8 cellular contexts compared by ENCODE assay signal in genomic region chr7:137978464-137979237, GRCh38. TPM values are rescaled to one million over a fixed set of nuclear protein-coding genes. Genes with fewer than 3 reads are reported as not detected.
A peak's percentile ranks its signal among the peaks of the same experiment; 100 is the strongest.
DNase-seq lines count a peak whose midpoint lies in the region; ATAC-seq and TF ChIP-seq lines count a peak whose summit lies in the region.

No MANE protein-coding gene starts in this region.

- H3K27ac ChIP-seq in smooth muscle cell (ENCODE audit: low read depth): peak overlapping the region; percentile 90

- WGBS in smooth muscle cell (ENCODE audit: low lambda C conversion rate): 34% methylated on average over 10 of the region's 10 CpGs

- H3K79me2 ChIP-seq in smooth muscle cell (ENCODE audit: low read depth): peaks cover 97% of the 10 kb centered on the region

- no peak overlapping the region for H2AFZ ChIP-seq in smooth muscle cell (ENCODE audit: low read depth)

- H3K27me3 ChIP-seq in smooth muscle cell (ENCODE audit: low read depth): no peaks in the 10 kb centered on the region

- H3K4me2 ChIP-seq in smooth muscle cell: peak overlapping the region; percentile 68

- ATAC-seq in GM21390 (IDR thresholded peaks at IDR 0.05; ENCODE audit: unreplicated experiment) (no peak), GM21367 (IDR thresholded peaks at IDR 0.05; ENCODE audit: unreplicated experiment) (no peak), left lobe of liver (no peak)

- H3K9ac ChIP-seq in smooth muscle cell (ENCODE audit: low read depth): peak overlapping the region; percentile 59

- peaks cover 74% of the 10 kb centered on the region for H4K20me1 ChIP-seq in smooth muscle cell (ENCODE audit: low read depth)

- TF ChIP-seq CTCF in astrocyte of the cerebellum (IDR thresholded peaks at IDR 0.05; ENCODE audit: low read depth, low read length, missing control alignments) (no peak), smooth muscle cell (IDR thresholded peaks at IDR 0.05; ENCODE audit: borderline replicate concordance, insufficient read depth, poor library complexity, severe bottlenecking) (no peak)

- DNase-seq in HCEC 1CT (peak; percentile 99), astrocyte of the cerebellum (ENCODE audit: low read depth) (peak; percentile 82), hepatic stellate cell (ENCODE audit: low spot score) (peak; percentile 90), smooth muscle cell (lab: John Stamatoyannopoulos, UW; ENCODE audit: unreplicated experiment) (no peak), left lobe of liver (ENCODE audit: low spot score) (no peak)
- no peak for DNase-seq in activated CD8-positive, alpha-beta memory T cell treated with anti-CD3 and anti-CD28 coated beads, Interleukin-2, amount 50 U/mL, for 48 hours

- in situ Hi-C loops in astrocyte of the cerebellum (cut with HindIII; ENCODE audit: low sequenced_read_pairs): no loop called here

- H3K4me3 ChIP-seq in astrocyte of the cerebellum (ENCODE audit: low read depth, low read length) (no peak overlapping the region), smooth muscle cell (no peak overlapping the region)

- no peaks in the 10 kb centered on the region for H3K9me3 ChIP-seq in smooth muscle cell (replicated peaks; ENCODE audit: low read depth)

- H3K36me3 ChIP-seq in smooth muscle cell (ENCODE audit: low read depth): no peaks in the 10 kb centered on the region

- peaks cover 27% of the 10 kb centered on the region for H3F3A ChIP-seq in smooth muscle cell (ENCODE audit: low read depth)

- peaks cover 40% of the 10 kb centered on the region for H3K4me1 ChIP-seq in smooth muscle cell (ENCODE audit: low read depth)

RNA-seq across cellular contexts. Expression of gene CREB3L2, which starts 23.2 kb away (rescaled TPM):
- total RNA-seq in smooth muscle cell (46.4 and 69.1 TPM in 2 replicates), left lobe of liver (27.1 TPM)
- polyA plus RNA-seq in smooth muscle cell: 27.4 and 37.6 TPM in 2 replicates

Comparison
In these comparisons a context has a peak if more than half of its experiments do, and no peak if none do; other contexts are left out.
1. DNase-seq: peak in HCEC 1CT (single experiment), astrocyte of the cerebellum (single experiment) and hepatic stellate cell (single experiment); none in smooth muscle cell (single experiment), activated CD8-positive, alpha-beta memory T cell treated with anti-CD3 and anti-CD28 coated beads, Interleukin-2, amount 50 U/mL, for 48 hours (single experiment) and left lobe of liver (single experiment).